In the genomic region with DNA sequence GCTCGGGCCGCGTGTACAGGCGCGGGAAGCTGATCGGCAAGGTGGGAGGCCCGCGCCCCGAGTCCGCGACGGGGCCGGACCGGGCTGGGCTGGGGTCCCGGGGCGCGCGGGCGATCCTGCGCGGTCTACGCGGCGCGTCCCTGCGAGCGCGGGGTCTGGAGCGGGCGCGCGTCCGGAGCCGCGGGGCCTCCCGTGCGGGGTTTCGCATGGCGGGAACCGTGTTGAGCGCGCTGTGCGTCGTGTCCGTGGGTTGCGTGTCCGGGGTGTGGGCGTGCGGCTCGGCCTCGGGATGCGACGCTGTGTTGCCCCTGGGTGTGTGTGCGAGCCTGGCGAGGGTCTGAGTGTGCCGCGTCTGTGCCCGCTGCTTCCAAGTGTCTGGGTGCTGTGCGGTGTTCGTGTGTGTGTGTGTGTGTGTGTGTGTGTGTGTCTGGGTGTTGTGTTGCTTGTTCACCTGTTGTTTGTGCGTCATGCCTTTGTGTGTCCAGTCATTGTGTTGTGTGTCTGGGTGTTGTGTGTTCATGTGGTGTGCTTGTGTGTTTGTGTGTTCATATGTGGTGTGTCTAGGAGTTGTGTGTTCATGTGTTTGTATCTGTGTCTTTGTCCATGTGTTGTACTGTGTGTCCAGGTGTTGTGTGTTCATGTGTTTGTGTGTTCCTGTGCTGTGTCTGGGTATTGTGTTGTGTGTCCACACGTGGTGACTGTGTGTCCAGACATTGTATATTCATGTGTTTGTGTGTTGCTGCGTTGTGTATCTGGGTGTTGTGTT, we compare ENCODE assay signal across 17 cellular contexts. TPM values are rescaled to one million over a fixed set of nuclear protein-coding genes. Genes with fewer than 3 reads are reported as not detected.
DNase-seq lines count a peak whose midpoint lies in the region; ATAC-seq and TF ChIP-seq lines count a peak whose summit lies in the region.
"Had no signal": no experiment of that assay in that cellular context is flagged by ENCODE, and none has a peak within 500 bp of the region (broad histone marks: within the 10 kb centered on the region; RNA-seq: fewer than 3 reads in every experiment).

No MANE protein-coding gene starts in this region.

- no peak overlapping the region for H2BK15ac ChIP-seq in IMR-90 (ENCODE audit: low read depth, low read length)

- TF ChIP-seq CTCF in IMR-90 (conservative IDR thresholded peaks at IDR 0.05; ENCODE audit: low read depth, low read length) = no peak
- TF ChIP-seq CTCF in progenitor cell of endocrine pancreas (IDR thresholded peaks at IDR 0.05; ENCODE audit: unreplicated experiment) = no peak

- no peak for TF ChIP-seq POLR2A in IMR-90 (IDR thresholded peaks at IDR 0.05; ENCODE audit: low read depth, low read length)

- POLR2A ChIA-PET in CD4-positive, alpha-beta memory T cell (lab: Charles Lee; ENCODE audit: partially characterized antibody) = no interaction called here
- POLR2A ChIA-PET in IMR-90 (lab: Charles Lee; ENCODE audit: unreplicated experiment) = no interaction called here

- H3K4ac ChIP-seq in IMR-90 (ENCODE audit: low read depth, low read length) = no peak overlapping the region

- H3K18ac ChIP-seq in IMR-90 (ENCODE audit: low read depth, low read length) = no peak overlapping the region

- H2BK5ac ChIP-seq in IMR-90 (ENCODE audit: low read depth, low read length, poor library complexity, severe bottlenecking) = no peak overlapping the region

- H3K27me3 ChIP-seq in CD4-positive, alpha-beta memory T cell (ENCODE audit: insufficient read depth, low read length) = peaks cover 10% of the 10 kb centered on the region
- H3K27me3 ChIP-seq in IMR-90 (ENCODE audit: control insufficient read depth, insufficient read depth, low read length) = peaks cover 34% of the 10 kb centered on the region

- no peak for TF ChIP-seq RAD21 in IMR-90 (IDR thresholded peaks at IDR 0.05; ENCODE audit: low read length)

- H2BK20ac ChIP-seq in IMR-90 (ENCODE audit: low read depth, low read length) = no peak overlapping the region

- no peak overlapping the region for H4K8ac ChIP-seq in IMR-90 (ENCODE audit: low read depth in 2 of 2, low read length in 2 of 2)

- no TSS peak for BruUV-seq in IMR-90 (replicated peaks; lab: Mats Ljungman, UMichigan)

- H3K9me1 ChIP-seq in IMR-90 (ENCODE audit: insufficient read depth, low read length) = peaks cover 4% of the 10 kb centered on the region; the same call in 1 of the 2 replicates

- H3K4me1 ChIP-seq in CD4-positive, alpha-beta memory T cell (ENCODE audit: insufficient read depth, low read length) = no peaks in the 10 kb centered on the region
- no peaks in the 10 kb centered on the region; the same call in 1 of the 2 replicates for H3K4me1 ChIP-seq in IMR-90 (ENCODE audit: control insufficient read depth, insufficient read depth, low read length)
- H3K4me1 ChIP-seq: BE2C had no signal

- H2AK5ac ChIP-seq in IMR-90 (ENCODE audit: low read depth, low read length) = no peak overlapping the region

- in situ Hi-C loops in IMR-90 (cut with MboI; ENCODE audit: low sequenced_read_pairs) = no loop called here

- intact Hi-C loops in CD4-positive, alpha-beta memory T cell (cut with micrococcal nuclease) = no loop called here
- intact Hi-C loops in IMR-90 (cut with micrococcal nuclease) = no loop called here

- H3K4me3 ChIP-seq in CD4-positive, alpha-beta memory T cell (ENCODE audit: low read length in 2 of 2) = no peak overlapping the region
- H3K4me3 ChIP-seq in IMR-90 (ENCODE audit: insufficient read depth, low read depth, low read length) (no peak overlapping the region), iPS-11a (ENCODE audit: low read depth, low read length) (peak overlapping the region; percentile 22)

- no peak overlapping the region for H3K9ac ChIP-seq in IMR-90 (ENCODE audit: low read depth, low read length)

- ATAC-seq in IMR-90 (ENCODE audit: low read depth) (no peak), HG03135 (IDR thresholded peaks at IDR 0.05; ENCODE audit: unreplicated experiment) (no peak), GM18498 (IDR thresholded peaks at IDR 0.05; ENCODE audit: unreplicated experiment) (no peak), GM18873 (IDR thresholded peaks at IDR 0.05; ENCODE audit: low FRiP score, unreplicated experiment) (no peak)

- peaks cover 7% of the 10 kb centered on the region; the same call in 1 of the 2 replicates for H4K20me1 ChIP-seq in IMR-90 (ENCODE audit: insufficient read depth, low read length)

- no peak overlapping the region for H2AK9ac ChIP-seq in IMR-90 (replicated peaks; ENCODE audit: low read depth, low read length, poor library complexity)

- no peak for DNase-seq in CD4-positive, alpha-beta memory T cell
- no peak for DNase-seq in IMR-90
- DNase-seq in progenitor cell of endocrine pancreas (ENCODE audit: low spot score, unreplicated experiment) = no peak
- DNase-seq in activated T-cell treated with anti-CD3 and anti-CD28 coated beads, Interleukin-2, amount 50 U/mL, for 1 hour = no peak
- DNase-seq: activated naive CD4-positive, alpha-beta T cell; BE2C; DMS53; NCI-H1092; NCI-H446 treated with DMSO at 0.1 percent for 48 hours; OCI-M1 had no signal

- H2BK120ac ChIP-seq in IMR-90 (ENCODE audit: low read depth, low read length) = no peak overlapping the region

- dilution Hi-C loops in IMR-90 (cut with HindIII; ENCODE audit: low sequenced_read_pairs, unreplicated experiment) = no loop called here

- no peak overlapping the region for H3K56ac ChIP-seq in IMR-90 (ENCODE audit: extremely low read depth, insufficient read depth, low read length)

- no peak overlapping the region for H4K5ac ChIP-seq in IMR-90 (ENCODE audit: low read depth, low read length)

- H3K27ac ChIP-seq in CD4-positive, alpha-beta memory T cell (ENCODE audit: low read depth, low read length) = no peak overlapping the region
- H3K27ac ChIP-seq in IMR-90 (ENCODE audit: insufficient read depth, low read length) = no peak overlapping the region
- H3K27ac ChIP-seq: tibial nerve had no signal

- WGBS in IMR-90 (ENCODE audit: extremely low coverage in 2 of 2, insufficient read length in 1 of 2), 2 experiments = 7% methylated on average over 22 of the region's 63 CpGs; no CpG with 5 or more reads in 1 of the 2 experiments

- no peak overlapping the region for H3K27ac Mint-ChIP-seq in CD4-positive, alpha-beta memory T cell
- peak overlapping the region; percentile 18 for H3K27ac Mint-ChIP-seq in progenitor cell of endocrine pancreas

- H3K36me3 ChIP-seq in CD4-positive, alpha-beta memory T cell (ENCODE audit: insufficient read depth, low read length) = no peaks in the 10 kb centered on the region
- no peaks in the 10 kb centered on the region for H3K36me3 ChIP-seq in IMR-90 (ENCODE audit: control insufficient read depth, insufficient read depth, low read length)
- H3K36me3 ChIP-seq: BE2C, tibial nerve had no signal

- no peak overlapping the region for H3K4me2 ChIP-seq in IMR-90 (ENCODE audit: low read depth, low read length)

- peaks cover 0 to 9% (median 6%) of the 10 kb centered on the region in 4 donors for H3K4me1 Mint-ChIP-seq in CD4-positive, alpha-beta memory T cell
- H3K4me1 Mint-ChIP-seq in progenitor cell of endocrine pancreas (ENCODE audit: low read depth) = peaks cover 4% of the 10 kb centered on the region

- peak overlapping the region in 5 of 8 donors; percentile 31 to 80 (median 45) for H3K4me3 Mint-ChIP-seq in CD4-positive, alpha-beta memory T cell
- peak overlapping the region; percentile 40 for H3K4me3 Mint-ChIP-seq in progenitor cell of endocrine pancreas (ENCODE audit: low read depth)

- H3K14ac ChIP-seq in IMR-90 (replicated peaks; ENCODE audit: low read depth, low read length) = no peak overlapping the region

- peaks cover 0 to 3% (median 0%) of the 10 kb centered on the region in 8 donors for H3K9me3 Mint-ChIP-seq in CD4-positive, alpha-beta memory T cell
- no peaks in the 10 kb centered on the region for H3K9me3 Mint-ChIP-seq in progenitor cell of endocrine pancreas (ENCODE audit: low read depth)

- CTCF ChIA-PET in CD4-positive, alpha-beta memory T cell (lab: Charles Lee; ENCODE audit: partially characterized antibody) = no interaction called here
- CTCF ChIA-PET in IMR-90 (lab: Yijun Ruan, JAX) = interaction anchor here (0.6 kb wide), 1 partner anchor 52 kb away, joined by 3 read pairs; no protein-coding TSS in a partner anchor

- H3K9me3 ChIP-seq in CD4-positive, alpha-beta memory T cell (ENCODE audit: control insufficient read depth in 1 of 2, low read length in 2 of 2) = no peaks in the 10 kb centered on the region
- H3K9me3 ChIP-seq in IMR-90 (ENCODE audit: control insufficient read depth, insufficient read depth, low read length) = no peaks in the 10 kb centered on the region
- H3K9me3 ChIP-seq: BE2C, tibial nerve had no signal

- H3K36me3 Mint-ChIP-seq in CD4-positive, alpha-beta memory T cell = no peaks in the 10 kb centered on the region
- no peaks in the 10 kb centered on the region for H3K36me3 Mint-ChIP-seq in progenitor cell of endocrine pancreas (ENCODE audit: insufficient read depth)

- no peaks in the 10 kb centered on the region for H3K79me1 ChIP-seq in IMR-90 (ENCODE audit: low read depth in 1 of 2, low read length in 2 of 2)

- peak overlapping the region; percentile 22 for H3K23ac ChIP-seq in IMR-90 (ENCODE audit: low read depth, low read length)

- H2AFZ ChIP-seq in IMR-90 (replicated peaks; ENCODE audit: low read length, poor library complexity) = peak overlapping the region; percentile 58

- no peak overlapping the region for H4K91ac ChIP-seq in IMR-90 (ENCODE audit: insufficient read depth, low read depth, low read length)

- peaks cover 20 to 21% of the 10 kb centered on the region in 2 donors for H3K27me3 Mint-ChIP-seq in CD4-positive, alpha-beta memory T cell
- peaks cover 55% of the 10 kb centered on the region for H3K27me3 Mint-ChIP-seq in progenitor cell of endocrine pancreas

RNA-seq across cellular contexts. Expression of gene PLK5, which starts 0.5 kb away (rescaled TPM):
- not detected for total RNA-seq in CD4-positive, alpha-beta memory T cell
- not detected for polyA plus RNA-seq in CD4-positive, alpha-beta memory T cell
- total RNA-seq in IMR-90 (2012; rRNA removed) (not detected in 2 replicates), progenitor cell of endocrine pancreas (0.26 and 0.38 TPM in 2 replicates)
- 0.04 TPM in 1 of 2 replicates, not detected in the other for polyA plus RNA-seq in IMR-90 (2012; rRNA removed)
- polyA plus RNA-seq in IMR-90 (2012; cell fraction: cytosol; rRNA removed) = 0.05 TPM in 1 of 2 replicates, not detected in the other
- 0.76 and 1.1 TPM in 2 replicates for polyA plus RNA-seq in IMR-90 (2012; cell fraction: nucleus; rRNA removed; ENCODE audit: low replicate concordance)
- total RNA-seq: epithelial cell of proximal tubule, omental fat pad had no signal

RNA-seq across cellular contexts. Expression of gene ADAMTSL5, which starts 11.6 kb away (rescaled TPM):
- 1 to 10 TPM; 2.4 to 3.6 TPM for total RNA-seq in CD4-positive, alpha-beta memory T cell
- 1 to 10 TPM; 1.5 to 2.3 TPM for polyA plus RNA-seq in CD4-positive, alpha-beta memory T cell
- 0.83 and 0.90 TPM in 2 replicates for total RNA-seq in IMR-90 (2012; rRNA removed)
- 10.8 and 13.4 TPM in 2 replicates for polyA plus RNA-seq in IMR-90 (2012; rRNA removed)
- polyA plus RNA-seq in IMR-90 (2012; cell fraction: cytosol; rRNA removed) = 7.7 and 13.2 TPM in 2 replicates
- polyA plus RNA-seq in IMR-90 (2012; cell fraction: nucleus; rRNA removed; ENCODE audit: low replicate concordance) = 31.7 and 79.5 TPM in 2 replicates
- 2.3 and 4.8 TPM in 2 replicates for total RNA-seq in progenitor cell of endocrine pancreas

RNA-seq across cellular contexts. Expression of gene REEP6, which starts 33.4 kb away (rescaled TPM):
- 1 to 10 TPM; 2.9 to 3.3 TPM for total RNA-seq in CD4-positive, alpha-beta memory T cell
- 1 to 10 TPM in 1 of 2 donors, under 1 TPM in 1; 1.00 to 2.8 TPM for polyA plus RNA-seq in CD4-positive, alpha-beta memory T cell
- 1.3 and 1.7 TPM in 2 replicates for total RNA-seq in IMR-90 (2012; rRNA removed)
- 2.2 and 3.2 TPM in 2 replicates for polyA plus RNA-seq in IMR-90 (2012; rRNA removed)
- 2.8 and 4.8 TPM in 2 replicates for polyA plus RNA-seq in IMR-90 (2012; cell fraction: cytosol; rRNA removed)
- 2.0 and 2.7 TPM in 2 replicates for polyA plus RNA-seq in IMR-90 (2012; cell fraction: nucleus; rRNA removed; ENCODE audit: low replicate concordance)
- total RNA-seq in progenitor cell of endocrine pancreas = 16.0 and 16.6 TPM in 2 replicates

RNA-seq across cellular contexts. Expression of gene PCSK4, which starts 34.2 kb away (rescaled TPM):
- 1 to 10 TPM; 3.1 to 3.7 TPM for total RNA-seq in CD4-positive, alpha-beta memory T cell
- polyA plus RNA-seq in CD4-positive, alpha-beta memory T cell = not detected
- total RNA-seq in IMR-90 (2012; rRNA removed) (0.56 and 0.72 TPM in 2 replicates), progenitor cell of endocrine pancreas (32.9 and 37.7 TPM in 2 replicates)
- polyA plus RNA-seq in IMR-90 (2012; rRNA removed) = 1.7 and 2.9 TPM in 2 replicates
- 0.29 and 1.2 TPM in 2 replicates for polyA plus RNA-seq in IMR-90 (2012; cell fraction: cytosol; rRNA removed)
- 31.5 and 85.3 TPM in 2 replicates for polyA plus RNA-seq in IMR-90 (2012; cell fraction: nucleus; rRNA removed; ENCODE audit: low replicate concordance)

RNA-seq across cellular contexts. Expression of gene MEX3D, which starts 43.7 kb away (rescaled TPM):
- total RNA-seq in CD4-positive, alpha-beta memory T cell = 1 to 10 TPM; 4.5 to 4.9 TPM
- polyA plus RNA-seq in CD4-positive, alpha-beta memory T cell = under 1 TPM in 1 of 2 donors, not detected in 1; 0.16 TPM
- total RNA-seq in IMR-90 (2012; rRNA removed) = 9.1 and 11.9 TPM in 2 replicates
- polyA plus RNA-seq in IMR-90 (2012; rRNA removed) = 9.6 and 18.2 TPM in 2 replicates
- polyA plus RNA-seq in IMR-90 (2012; cell fraction: cytosol; rRNA removed) = 9.3 and 32.6 TPM in 2 replicates
- 7.9 and 22.2 TPM in 2 replicates for polyA plus RNA-seq in IMR-90 (2012; cell fraction: nucleus; rRNA removed; ENCODE audit: low replicate concordance)
- total RNA-seq in progenitor cell of endocrine pancreas = 119 and 124 TPM in 2 replicates
